In the genomic region with DNA sequence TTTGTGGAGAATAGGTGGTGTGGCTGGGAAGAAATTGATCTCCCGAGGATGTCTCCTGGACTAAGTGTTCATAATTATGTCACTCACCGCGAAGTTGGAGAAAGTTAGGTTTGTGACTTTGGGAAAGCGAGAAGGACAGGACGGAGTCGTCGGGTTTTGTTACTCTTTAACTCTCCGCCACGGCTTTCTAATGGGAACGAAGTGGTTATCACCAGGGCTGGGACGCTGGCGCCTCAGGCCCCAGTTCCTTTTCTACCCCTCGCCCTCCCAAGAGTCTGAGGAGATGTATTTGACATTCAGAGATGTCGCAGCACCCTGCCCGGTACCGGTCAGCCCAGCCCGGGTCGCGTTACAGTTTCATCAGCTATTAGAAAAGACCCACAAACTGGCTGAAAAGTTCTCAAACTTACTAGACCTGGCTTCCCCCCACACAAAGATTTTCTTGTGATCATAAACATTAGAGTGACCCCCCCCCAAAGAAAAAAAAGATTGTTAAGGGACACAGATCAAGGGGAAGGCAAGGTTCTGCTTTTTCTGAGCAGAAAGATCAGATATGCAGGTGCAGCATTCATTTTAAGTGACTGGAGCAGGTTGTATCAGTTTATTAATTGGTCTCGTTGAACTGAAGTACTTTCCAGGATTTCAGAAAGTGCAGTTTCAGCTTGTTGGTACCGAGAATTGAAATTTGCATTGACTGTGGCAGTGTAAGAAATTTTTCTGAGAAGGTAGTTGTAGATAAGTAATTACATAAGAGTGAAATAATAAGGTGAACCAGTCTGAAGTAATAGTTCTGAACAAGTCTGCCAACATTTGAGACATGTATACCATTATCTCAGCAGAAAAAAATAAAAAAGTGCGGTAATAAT, we compare ENCODE assay signal across 9 cellular contexts. TPM values are rescaled to one million over a fixed set of nuclear protein-coding genes. Genes with fewer than 3 reads are reported as not detected.
DNase-seq lines count a peak whose midpoint lies in the region; ATAC-seq and TF ChIP-seq lines count a peak whose summit lies in the region.
"Had no signal": no experiment of that assay in that cellular context is flagged by ENCODE, and none has a peak within 500 bp of the region (broad histone marks: within the 10 kb centered on the region; RNA-seq: fewer than 3 reads in every experiment).

No MANE protein-coding gene starts in this region.

- CTCF ChIA-PET in activated B cell treated with CpG ODN at 0.5 μM for 24 hours (lab: Charles Lee): interaction anchor here (0.9 to 2.3 kb wide), 3 partner anchors 25 to 706 kb away, joined by 3 to 7 read pairs (median 4); no protein-coding TSS in a partner anchor
- CTCF ChIA-PET in HEK293T (lab: Yijun Ruan, JAX): interaction anchor here (0.6 kb wide), 1 partner anchor 135 kb away, joined by 3 read pairs; no protein-coding TSS in a partner anchor

- no peak for TF ChIP-seq POLR2A in sigmoid colon (IDR thresholded peaks at IDR 0.05)

- no peak for TF ChIP-seq EP300 in sigmoid colon (IDR thresholded peaks at IDR 0.05)

- H3K4me1 ChIP-seq in sigmoid colon: peaks cover 0 to 40% (median 30%) of the 10 kb centered on the region in 4 donors
- H3K4me1 ChIP-seq: foreskin keratinocyte had no signal

- H3K9me3 ChIP-seq in sigmoid colon: no peaks in the 10 kb centered on the region

- H3K27me3 ChIP-seq in sigmoid colon: no peaks in the 10 kb centered on the region
- H3K27me3 ChIP-seq: foreskin keratinocyte had no signal

- POLR2A ChIA-PET in activated B cell treated with CpG ODN at 0.5 μM for 24 hours (lab: Charles Lee) (interaction anchor here (0.7 to 5.5 kb wide), 4 partner anchors 8 to 795 kb away, joined by 4 to 55 read pairs (median 6); a partner anchor contains a TSS), HEK293T (lab: Yijun Ruan, JAX) (no interaction called here)

- H3K36me3 ChIP-seq in sigmoid colon: peaks cover 0 to 16% (median 8%) of the 10 kb centered on the region in 4 donors

- TF ChIP-seq CTCF in activated B cell treated with CpG ODN at 0.5 μM for 24 hours (IDR thresholded peaks at IDR 0.05) (no peak), sigmoid colon (IDR thresholded peaks at IDR 0.05) (no peak)

- H3K9me3 Mint-ChIP-seq in activated B cell treated with CpG ODN at 0.5 μM for 24 hours: no peaks in the 10 kb centered on the region

- ATAC-seq in activated B cell treated with CpG ODN at 0.5 μM for 24 hours (ENCODE audit: low read depth): no peak
- ATAC-seq: foreskin keratinocyte had no signal

- peak in 4 of 6 experiments; percentile 12 to 71 (median 38) for DNase-seq in stimulated activated naive CD4-positive, alpha-beta T cell (lab: John Stamatoyannopoulos, UW)
- no peak for DNase-seq in stimulated activated naive CD4-positive, alpha-beta T cell treated with Interleukin-2 at 50 U/mL for 16 hours (lab: John Stamatoyannopoulos, UW)
- DNase-seq in activated B cell treated with CpG ODN at 0.5 μM for 24 hours: peak; percentile 35
- peak; percentile 20 for DNase-seq in glomerular visceral epithelial cell (ENCODE audit: extremely low spot score)
- DNase-seq in sigmoid colon: no peak
- no peak for DNase-seq in HEK293T (ENCODE audit: extremely low spot score)
- no peak for DNase-seq in NCI-H345 treated with DMSO at 0.1 percent for 48 hours (lab: John Stamatoyannopoulos, UW; ENCODE audit: unreplicated experiment)
- no peak for DNase-seq in H4 (ENCODE audit: low spot score)

- 7 to 8% methylated on average over 22 of the region's 22 CpGs for WGBS in sigmoid colon, 2 donors

- no peaks in the 10 kb centered on the region for H3K27me3 Mint-ChIP-seq in activated B cell treated with CpG ODN at 0.5 μM for 24 hours

- H3K27ac ChIP-seq in sigmoid colon: peak overlapping the region; percentile 92 to 97 (median 94)
- H3K27ac ChIP-seq: foreskin keratinocyte had no signal

- peaks cover 17% of the 10 kb centered on the region for H3K36me3 Mint-ChIP-seq in activated B cell treated with CpG ODN at 0.5 μM for 24 hours (ENCODE audit: low read depth)

- H3K4me1 Mint-ChIP-seq in activated B cell treated with CpG ODN at 0.5 μM for 24 hours: peaks cover 20% of the 10 kb centered on the region

- intact Hi-C loops in activated B cell treated with CpG ODN at 0.5 μM for 24 hours (cut with micrococcal nuclease) (loop anchor here (1.0 to 10.0 kb wide), 9 partner anchors 11 to 1265 kb away; a partner anchor contains a TSS), sigmoid colon (cut with DNase I) (loop anchor here (2.0 to 10.0 kb wide), 7 partner anchors 107 to 793 kb away; a partner anchor contains a TSS)

- peak overlapping the region; percentile 76 to 89 (median 78) for H3K4me3 ChIP-seq in sigmoid colon

- H3K4me3 Mint-ChIP-seq in activated B cell treated with CpG ODN at 0.5 μM for 24 hours: no peak overlapping the region

- H3K27ac Mint-ChIP-seq in activated B cell treated with CpG ODN at 0.5 μM for 24 hours: no peak overlapping the region

TF ChIP-seq in HEK293T, 16 proteins besides CTCF, POLR2A, EP300 and RAD21:
- no peak for TF ChIP-seq BHLHE40 (IDR thresholded peaks at IDR 0.05; ENCODE audit: borderline replicate concordance)
- no peak for TF ChIP-seq CTBP1 (IDR thresholded peaks at IDR 0.05; ENCODE audit: borderline replicate concordance)
- no peak for TF ChIP-seq HDGF (IDR thresholded peaks at IDR 0.05; ENCODE audit: borderline replicate concordance)
- TF ChIP-seq L3MBTL2 (conservative IDR thresholded peaks at IDR 0.05): no peak
- TF ChIP-seq SUZ12 (IDR thresholded peaks at IDR 0.05): no peak
- TF ChIP-seq NFRKB (IDR thresholded peaks at IDR 0.05): no peak
- TF ChIP-seq FOXM1 (IDR thresholded peaks at IDR 0.05; ENCODE audit: borderline replicate concordance): no peak
- TF ChIP-seq TARDBP (IDR thresholded peaks at IDR 0.05): no peak
- no peak for TF ChIP-seq ELF4 (IDR thresholded peaks at IDR 0.05)
- TF ChIP-seq FOXK2 (IDR thresholded peaks at IDR 0.05): no peak
- no peak for TF ChIP-seq ZNF384 (IDR thresholded peaks at IDR 0.05)
- TF ChIP-seq ARNT (IDR thresholded peaks at IDR 0.05): no peak
- TF ChIP-seq, protein P1, sequence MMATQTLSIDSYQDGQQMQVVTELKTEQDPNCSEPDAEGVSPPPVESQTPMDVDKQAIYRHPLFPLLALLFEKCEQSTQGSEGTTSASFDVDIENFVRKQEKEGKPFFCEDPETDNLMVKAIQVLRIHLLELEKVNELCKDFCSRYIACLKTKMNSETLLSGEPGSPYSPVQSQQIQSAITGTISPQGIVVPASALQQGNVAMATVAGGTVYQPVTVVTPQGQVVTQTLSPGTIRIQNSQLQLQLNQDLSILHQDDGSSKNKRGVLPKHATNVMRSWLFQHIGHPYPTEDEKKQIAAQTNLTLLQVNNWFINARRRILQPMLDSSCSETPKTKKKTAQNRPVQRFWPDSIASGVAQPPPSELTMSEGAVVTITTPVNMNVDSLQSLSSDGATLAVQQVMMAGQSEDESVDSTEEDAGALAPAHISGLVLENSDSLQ (IDR thresholded peaks at IDR 0.05): no peak
- no peak for TF ChIP-seq LEF1 (IDR thresholded peaks at IDR 0.05; ENCODE audit: borderline replicate concordance)
- TF ChIP-seq SP1 (IDR thresholded peaks at IDR 0.05): no peak
- TF ChIP-seq FOXA1 (IDR thresholded peaks at IDR 0.05): no peak

RNA-seq across cellular contexts. Expression of a gene that starts 0.9 kb away (rescaled TPM):
- total RNA-seq in activated B cell treated with CpG ODN at 0.5 μM for 24 hours (42.5 and 46.7 TPM in 2 replicates), sigmoid colon (10 to 100 TPM; 11.8 to 19.7 (median 17.1) TPM)
- polyA plus RNA-seq in sigmoid colon: 10 to 100 TPM in 1 of 3 donors, 1 to 10 TPM in 2; 7.4 to 15.3 (median 7.8) TPM
- total RNA-seq in H4 (2014; rRNA removed; shearing (Covaris generic)): 6.2 and 9.3 TPM in 2 replicates

Comparison
In these comparisons a context has a peak if more than half of its experiments do, and no peak if none do; other contexts are left out.
1. DNase-seq: peak in stimulated activated naive CD4-positive, alpha-beta T cell (4 of 6), activated B cell treated with CpG ODN at 0.5 μM for 24 hours (single experiment) and glomerular visceral epithelial cell (single experiment); none in stimulated activated naive CD4-positive, alpha-beta T cell treated with Interleukin-2 at 50 U/mL for 16 hours (single experiment), sigmoid colon (single experiment), HEK293T (single experiment), NCI-H345 treated with DMSO at 0.1 percent for 48 hours (single experiment) and H4 (single experiment).